ENCODE assay signal across 8 cellular contexts in the genomic region with DNA sequence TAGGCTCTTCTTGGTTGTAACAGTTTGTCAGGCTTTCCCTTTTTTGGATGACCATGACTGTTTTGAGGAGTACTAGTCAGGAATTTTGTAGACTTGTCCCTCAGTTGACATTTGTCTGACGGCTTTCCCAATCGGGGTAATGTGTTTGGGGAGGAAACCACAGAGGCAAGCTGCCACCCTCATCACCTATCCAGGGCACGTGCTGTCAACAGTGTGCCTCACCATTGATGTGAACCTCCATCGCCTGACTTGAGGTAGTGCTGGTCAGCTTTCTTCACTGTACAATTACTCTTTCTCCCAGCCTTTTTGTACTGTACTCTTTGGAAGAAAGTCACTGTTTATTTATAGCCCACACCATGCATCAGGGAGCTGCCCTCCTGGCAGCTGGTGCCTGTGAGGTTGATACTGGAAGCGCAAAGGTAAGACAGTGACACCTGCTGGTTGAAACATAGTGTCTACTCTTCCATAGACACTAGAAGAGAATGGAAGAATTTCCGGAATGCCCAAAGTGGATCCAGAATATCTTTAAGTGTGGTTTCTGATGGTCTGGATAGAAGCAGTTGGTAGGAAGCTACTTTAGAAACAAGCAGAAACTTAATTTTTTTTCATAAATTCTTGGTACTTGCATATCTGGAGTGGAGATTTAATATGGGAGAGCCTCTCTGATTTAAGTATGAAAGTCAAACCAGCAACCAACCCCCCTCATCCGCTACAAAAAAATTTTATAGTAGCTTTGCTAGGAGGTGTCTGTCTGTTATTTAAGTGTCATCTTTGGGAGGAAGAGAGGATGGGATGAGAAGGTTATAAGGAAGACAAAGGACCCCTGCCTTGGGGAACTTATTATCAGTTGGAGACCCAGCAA.
DNase-seq lines count a peak whose midpoint lies in the region; TF ChIP-seq lines count a peak whose summit lies in the region.

No MANE protein-coding gene starts in this region.

- no peaks in the 10 kb centered on the region for H3K9me3 Mint-ChIP-seq in activated CD4-positive, alpha-beta T cell treated with anti-CD3 and anti-CD28 coated beads, Interleukin-2, amount 10 ng/mL, durations not matched to agents 24 days and 14 days

- H3K27ac Mint-ChIP-seq in activated CD4-positive, alpha-beta T cell treated with anti-CD3 and anti-CD28 coated beads, Interleukin-2, amount 10 ng/mL, durations not matched to agents 24 days and 14 days = no peak overlapping the region

- no peaks in the 10 kb centered on the region for H3K4me1 Mint-ChIP-seq in activated CD4-positive, alpha-beta T cell treated with anti-CD3 and anti-CD28 coated beads, Interleukin-2, amount 10 ng/mL, durations not matched to agents 24 days and 14 days

- H3K4me1 ChIP-seq in ascending aorta = peaks cover 0 to 8% of the 10 kb centered on the region in 2 donors

- no peaks in the 10 kb centered on the region for H3K9me3 ChIP-seq in ascending aorta

- peak; percentile 70 for DNase-seq in activated CD4-positive, alpha-beta T cell treated with anti-CD3 and anti-CD28 coated beads, Interleukin-2, amount 10 ng/mL, durations not matched to agents 24 days and 14 days
- no peak for DNase-seq in activated CD4-positive, alpha-beta T cell treated with anti-CD3 and anti-CD28 coated beads, Interleukin-2, amount 50 U/mL, for 4 hours
- peak; percentile 46 for DNase-seq in HFF-Myc (ENCODE audit: extremely low read depth, low read depth)
- DNase-seq in NCI-H2196 (lab: John Stamatoyannopoulos, UW; ENCODE audit: unreplicated experiment) = peak; percentile 61
- DNase-seq in ascending aorta (ENCODE audit: low spot score in 2 of 2) = peak in 1 of 2 donors; percentile 82
- peak; percentile 40 for DNase-seq in iPS DF 19.7 (ENCODE audit: low read depth, low spot score)
- peak; percentile 60 for DNase-seq in stromal cell of bone marrow (ENCODE audit: low read depth)
- no peak for DNase-seq in RPMI8226

- H3K27me3 ChIP-seq in ascending aorta = no peaks in the 10 kb centered on the region

- H3K36me3 ChIP-seq in ascending aorta = no peaks in the 10 kb centered on the region

- no peaks in the 10 kb centered on the region for H3K27me3 Mint-ChIP-seq in activated CD4-positive, alpha-beta T cell treated with anti-CD3 and anti-CD28 coated beads, Interleukin-2, amount 10 ng/mL, durations not matched to agents 24 days and 14 days

- H3K36me3 Mint-ChIP-seq in activated CD4-positive, alpha-beta T cell treated with anti-CD3 and anti-CD28 coated beads, Interleukin-2, amount 10 ng/mL, durations not matched to agents 24 days and 14 days (ENCODE audit: low read depth) = peaks cover 7% of the 10 kb centered on the region

- peak overlapping the region in 1 of 2 donors; percentile 19 for H3K27ac ChIP-seq in ascending aorta

- intact Hi-C loops in activated CD4-positive, alpha-beta T cell treated with anti-CD3 and anti-CD28 coated beads, Interleukin-2, amount 10 ng/mL, durations not matched to agents 24 days and 14 days (cut with micrococcal nuclease) = no loop called here
- intact Hi-C loops in ascending aorta (cut with DNase I) = loop anchor here (1.0 to 5.0 kb wide), 3 partner anchors 69 to 333 kb away; a partner anchor contains a TSS

- H3K4me3 ChIP-seq in HFF-Myc (replicated peaks; ENCODE audit: low read depth, low read length) = no peak overlapping the region
- no peak overlapping the region for H3K4me3 ChIP-seq in ascending aorta

- TF ChIP-seq CTCF in HFF-Myc (IDR thresholded peaks at IDR 0.05; ENCODE audit: low read depth, low read length, missing control alignments) = peak; percentile 68
- TF ChIP-seq CTCF in ascending aorta (IDR thresholded peaks at IDR 0.05) = peak; percentile 50 to 72 (median 53)

- no peak overlapping the region for H3K4me3 Mint-ChIP-seq in activated CD4-positive, alpha-beta T cell treated with anti-CD3 and anti-CD28 coated beads, Interleukin-2, amount 10 ng/mL, durations not matched to agents 24 days and 14 days

Comparison
In these comparisons a context has a peak if more than half of its experiments do, and no peak if none do; other contexts are left out.
1. DNase-seq: peak in activated CD4-positive, alpha-beta T cell treated with anti-CD3 and anti-CD28 coated beads, Interleukin-2, amount 10 ng/mL, durations not matched to agents 24 days and 14 days (single experiment), HFF-Myc (single experiment), NCI-H2196 (single experiment), iPS DF 19.7 (single experiment) and stromal cell of bone marrow (single experiment); none in activated CD4-positive, alpha-beta T cell treated with anti-CD3 and anti-CD28 coated beads, Interleukin-2, amount 50 U/mL, for 4 hours (0 of 2) and RPMI8226 (single experiment).